ENCODE assay signal across 13 cellular contexts in the genomic region with DNA sequence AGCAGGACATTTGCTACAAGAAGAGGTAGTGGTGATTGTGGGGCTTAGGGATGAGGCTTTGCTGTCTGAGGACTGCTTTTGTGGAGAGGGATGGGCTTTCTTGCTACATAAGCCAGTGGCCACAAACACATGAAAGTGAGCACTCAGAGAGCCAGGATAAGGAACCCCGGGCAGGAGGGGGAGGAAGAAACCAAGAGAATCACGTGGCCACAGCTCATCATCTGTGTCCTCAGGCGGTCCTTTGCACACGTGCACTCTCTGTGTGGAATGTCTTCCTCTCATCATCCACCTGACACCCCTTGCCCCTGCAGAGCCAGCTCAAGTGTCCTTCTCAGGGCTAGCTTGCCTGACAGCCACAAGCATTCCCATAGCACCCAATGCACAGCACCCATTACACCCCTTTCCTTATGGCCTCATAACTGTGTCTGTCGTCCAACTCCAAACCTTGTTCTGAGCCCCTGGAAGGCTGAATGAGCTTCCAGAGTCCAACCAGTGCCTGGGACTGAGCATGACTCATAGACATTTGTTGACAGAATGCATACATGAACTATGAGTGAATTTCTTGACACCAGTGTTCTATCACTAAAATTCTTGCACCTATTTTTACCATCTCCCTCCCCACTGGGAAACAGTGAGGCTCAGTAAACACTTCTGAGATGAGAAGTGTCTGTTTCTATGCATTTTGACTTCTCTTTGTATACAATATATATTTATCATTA.
DNase-seq lines count a peak whose midpoint lies in the region; ATAC-seq, FAIRE-seq and TF ChIP-seq lines count a peak whose summit lies in the region.
"Had no signal": no experiment of that assay in that cellular context is flagged by ENCODE, and none has a peak within 500 bp of the region (broad histone marks: within the 10 kb centered on the region; RNA-seq: fewer than 3 reads in every experiment).

No MANE protein-coding gene starts in this region.

- no peak overlapping the region for H3K4me3 ChIP-seq in AG10803 (ENCODE audit: low read length)
- no peak overlapping the region for H3K4me3 ChIP-seq in MG63
- H3K4me3 ChIP-seq in brain microvascular endothelial cell (ENCODE audit: low read depth, low read length): no peak overlapping the region
- no peak overlapping the region for H3K4me3 ChIP-seq in keratinocyte (ENCODE audit: control insufficient read depth in 2 of 3, extremely low read depth in 1 of 3, insufficient read depth in 2 of 3, low read depth in 1 of 3, low read length in 3 of 3)
- H3K4me3 ChIP-seq: gastrocnemius medialis had no signal

- no peaks in the 10 kb centered on the region for H3K36me3 ChIP-seq in MG63
- H3K36me3 ChIP-seq in brain microvascular endothelial cell (replicated peaks): no peaks in the 10 kb centered on the region
- no peaks in the 10 kb centered on the region for H3K36me3 ChIP-seq in keratinocyte (ENCODE audit: control insufficient read depth in 2 of 2, extremely low read depth in 1 of 2, insufficient read depth in 2 of 2, low read length in 2 of 2)
- H3K36me3 ChIP-seq: gastrocnemius medialis had no signal

- H3K79me2 ChIP-seq in keratinocyte (ENCODE audit: control insufficient read depth, insufficient read depth, low read length): no peaks in the 10 kb centered on the region

- dilution Hi-C loops in keratinocyte (cut with MboI; ENCODE audit: extremely low pct_ligation_motif_present, low sequenced_read_pairs): no loop called here

- no peak overlapping the region for H3K4me2 ChIP-seq in keratinocyte (ENCODE audit: control insufficient read depth, extremely low read depth, insufficient read depth, low read depth, low read length)

- DNase-seq in AG10803 (ENCODE audit: low read depth): peak; percentile 29
- DNase-seq in MG63: peak; percentile 80
- DNase-seq in brain microvascular endothelial cell: peak; percentile 84
- peak; percentile 4 for DNase-seq in keratinocyte (ENCODE audit: low read depth, low spot score)
- DNase-seq in SIG-M5 treated with dmso at 0.1 percent for 504 hours (lab: John Stamatoyannopoulos, UW; ENCODE audit: unreplicated experiment): no peak
- DNase-seq in epidermal melanocyte (ENCODE audit: insufficient read length, low spot score): no peak
- DNase-seq: activated CD4-positive, alpha-beta T cell treated with anti-CD3 and anti-CD28 coated beads, Interleukin-2, amount 50 U/mL, for 4 hours; activated T-cell treated with anti-CD3 and anti-CD28 coated beads, Interleukin-2, amount 50 U/mL, for 72 hours; gastrocnemius medialis; SHP77 had no signal

- FAIRE-seq in keratinocyte (lab: Jason Lieb, UNC): peak; percentile 66
- FAIRE-seq: HTR-8/SVneo had no signal

- no peak overlapping the region for H3K9ac ChIP-seq in keratinocyte (ENCODE audit: control insufficient read depth, extremely low read depth, insufficient read depth, low read length)

- ATAC-seq in HG02571 (IDR thresholded peaks at IDR 0.05; ENCODE audit: unreplicated experiment) (no peak), HG03469 (IDR thresholded peaks at IDR 0.05; ENCODE audit: unreplicated experiment) (no peak)
- ATAC-seq: activated T-cell treated with anti-CD3 and anti-CD28 coated beads, Interleukin-2, amount 50 U/mL, for 72 hours; gastrocnemius medialis had no signal

- H3K27me3 ChIP-seq in MG63: no peaks in the 10 kb centered on the region
- H3K27me3 ChIP-seq in brain microvascular endothelial cell (replicated peaks): no peaks in the 10 kb centered on the region
- H3K27me3 ChIP-seq in keratinocyte (ENCODE audit: control insufficient read depth, extremely low read depth, insufficient read depth, low read length): no peaks in the 10 kb centered on the region

- in situ Hi-C loops in brain microvascular endothelial cell (cut with HindIII; ENCODE audit: low pct_ligation_motif_present, low sequenced_read_pairs): no loop called here

- H3K9me1 ChIP-seq in keratinocyte (ENCODE audit: control insufficient read depth, extremely low read depth, insufficient read depth, low read length): no peaks in the 10 kb centered on the region

- H4K20me1 ChIP-seq in keratinocyte (ENCODE audit: control insufficient read depth, extremely low read depth, insufficient read depth, low read length): no peaks in the 10 kb centered on the region

- H3K4me1 ChIP-seq in keratinocyte (ENCODE audit: control insufficient read depth, extremely low read depth, insufficient read depth, low read length): no peaks in the 10 kb centered on the region

- peak overlapping the region; percentile 70 for H3K27ac ChIP-seq in brain microvascular endothelial cell
- H3K27ac ChIP-seq in keratinocyte (ENCODE audit: control insufficient read depth, insufficient read depth, low read length): no peak overlapping the region
- H3K27ac ChIP-seq: gastrocnemius medialis had no signal

- H2AFZ ChIP-seq in keratinocyte (ENCODE audit: control insufficient read depth, low read length): no peak overlapping the region

- H3K9me3 ChIP-seq in MG63: no peaks in the 10 kb centered on the region
- H3K9me3 ChIP-seq in keratinocyte (ENCODE audit: control insufficient read depth, low read depth, low read length): no peaks in the 10 kb centered on the region
- H3K9me3 ChIP-seq: gastrocnemius medialis had no signal

- TF ChIP-seq CTCF in AG10803 (conservative IDR thresholded peaks at IDR 0.05; ENCODE audit: low read length) (no peak), brain microvascular endothelial cell (IDR thresholded peaks at IDR 0.05; ENCODE audit: low read depth, low read length, missing control alignments) (no peak), keratinocyte (optimal IDR thresholded peaks at IDR 0.05 in 1 of 3, IDR thresholded peaks at IDR 0.05 in 1 of 3, conservative IDR thresholded peaks at IDR 0.05 in 1 of 3; ENCODE audit: extremely low read depth in 1 of 3, insufficient read depth in 2 of 3, low read length in 3 of 3) (no peak)

Comparison
In these comparisons a context has a peak if more than half of its experiments do, and no peak if none do; other contexts are left out.
1. DNase-seq: peak in AG10803 (single experiment), MG63 (single experiment), brain microvascular endothelial cell (single experiment) and keratinocyte (single experiment); none in SIG-M5 treated with dmso at 0.1 percent for 504 hours (single experiment) and epidermal melanocyte (single experiment).